ENCODE assay signal across 8 cellular contexts in genomic region chr14:73059326-73059725, GRCh38. TPM values are rescaled to one million over a fixed set of nuclear protein-coding genes. Genes with fewer than 3 reads are reported as not detected.
A peak's percentile ranks its signal among the peaks of the same experiment; 100 is the strongest.
DNase-seq lines count a peak whose midpoint lies in the region; ATAC-seq and TF ChIP-seq lines count a peak whose summit lies in the region.

No MANE protein-coding gene starts in this region.

- peak; percentile 32 for DNase-seq in DMS53 (lab: John Stamatoyannopoulos, UW)
- DNase-seq in DMS53 treated with DMSO at 0.1 percent for 48 hours (lab: John Stamatoyannopoulos, UW; ENCODE audit: unreplicated experiment) = no peak
- no peak for DNase-seq in RWPE2 (ENCODE audit: low spot score)
- no peak for DNase-seq in right cardiac atrium
- DNase-seq in suprapubic skin (ENCODE audit: low spot score in 2 of 2) = no peak
- no peak for DNase-seq in effector CD4-positive, alpha-beta T cell
- no peak for DNase-seq in activated CD4-positive, alpha-beta T cell treated with anti-CD3 and anti-CD28 coated beads for 48 hours

- H3K4me3 ChIP-seq in RWPE2 (ENCODE audit: severe bottlenecking) (peak overlapping the region; percentile 63), right cardiac atrium (ENCODE audit: low read length) (peak overlapping the region; percentile 97), suprapubic skin (peak overlapping the region; percentile 93)

- intact Hi-C loops in right cardiac atrium (cut with DNase I) = no loop called here

- H3K27me3 ChIP-seq in RWPE2 (ENCODE audit: insufficient read depth, poor library complexity, severe bottlenecking) (no peaks in the 10 kb centered on the region), right cardiac atrium (ENCODE audit: control insufficient read depth, insufficient read depth) (no peaks in the 10 kb centered on the region), suprapubic skin (no peaks in the 10 kb centered on the region)

- TF ChIP-seq EP300 in suprapubic skin (IDR thresholded peaks at IDR 0.05) = no peak

- TF ChIP-seq CTCF in RWPE2 (IDR thresholded peaks at IDR 0.05; ENCODE audit: poor library complexity, severe bottlenecking) (no peak), suprapubic skin (IDR thresholded peaks at IDR 0.05) (no peak)

- WGBS in right cardiac atrium = under 1% methylated on average over 9 of the region's 9 CpGs
- under 1% methylated on average over 9 of the region's 9 CpGs for whole genome bisulfite sequencing in suprapubic skin

- H3K36me3 ChIP-seq in RWPE2 (ENCODE audit: low read depth) (peaks cover 51% of the 10 kb centered on the region), suprapubic skin (peaks cover 5% of the 10 kb centered on the region)

- peak overlapping the region; percentile 76 for H3K27ac ChIP-seq in RWPE2 (ENCODE audit: poor library complexity, severe bottlenecking)
- peak overlapping the region; percentile 97 for H3K27ac ChIP-seq in right cardiac atrium (ENCODE audit: low read length)
- H3K27ac ChIP-seq in suprapubic skin = peak overlapping the region; percentile 97

- peaks cover 14% of the 10 kb centered on the region for H3K4me1 ChIP-seq in RWPE2 (ENCODE audit: insufficient read depth, poor library complexity, severe bottlenecking)
- peaks cover 3% of the 10 kb centered on the region for H3K4me1 ChIP-seq in right cardiac atrium (ENCODE audit: control insufficient read depth, insufficient read depth, low read length)
- H3K4me1 ChIP-seq in suprapubic skin = peaks cover 41% of the 10 kb centered on the region

- H3K9me3 ChIP-seq in RWPE2 (ENCODE audit: severe bottlenecking) (no peaks in the 10 kb centered on the region), right cardiac atrium (ENCODE audit: control insufficient read depth, low read length) (no peaks in the 10 kb centered on the region), suprapubic skin (no peaks in the 10 kb centered on the region)

- TF ChIP-seq POLR2A in suprapubic skin (IDR thresholded peaks at IDR 0.05) = no peak

- ATAC-seq in RWPE2 (ENCODE audit: low read depth) (no peak), right cardiac atrium (no peak), GM19463 (IDR thresholded peaks at IDR 0.05; ENCODE audit: unreplicated experiment) (no peak)

RNA-seq across cellular contexts. Expression of gene RBM25, which starts 1.0 kb away (rescaled TPM):
- total RNA-seq in right cardiac atrium = 10 to 100 TPM; 37.6 to 43.6 (median 39.6) TPM
- polyA plus RNA-seq in right cardiac atrium = 25.8 TPM
- 100 to 1,000 TPM in 1 of 4 donors, 10 to 100 TPM in 3; 38.0 to 134 (median 58.1) TPM for total RNA-seq in suprapubic skin

RNA-seq across cellular contexts. Expression of gene ZFYVE1, which starts 32.4 kb away (rescaled TPM):
- total RNA-seq in right cardiac atrium = 10 to 100 TPM in 3 of 4 donors, 1 to 10 TPM in 1; 9.9 to 13.8 (median 13.3) TPM
- 5.6 TPM for polyA plus RNA-seq in right cardiac atrium
- 10 to 100 TPM; 17.7 to 42.9 (median 25.9) TPM for total RNA-seq in suprapubic skin
